Comparison of ENCODE assay signal across 17 cellular contexts in genomic region chr15:25858952-25859760, GRCh38. TPM values are rescaled to one million over a fixed set of nuclear protein-coding genes. Genes with fewer than 3 reads are reported as not detected.
DNase-seq lines count a peak whose midpoint lies in the region; ATAC-seq lines count a peak whose summit lies in the region.
"Had no signal": no experiment of that assay in that cellular context is flagged by ENCODE, and none has a peak within 500 bp of the region (broad histone marks: within the 10 kb centered on the region; RNA-seq: fewer than 3 reads in every experiment).

No MANE protein-coding gene starts in this region.

- intact Hi-C loops in activated T-helper 1 cell treated with anti-CD3 and anti-CD28 coated beads, Interleukin-12 subunit alpha, Interleukin-12 subunit beta, Interleukin-2, Interleukin-4 antibody, amounts not matched to agents 30 ng/mL and 10 ng/mL and 1 ng/mL, durations not matched to agents 14 hours and 24 hours and 36 hours (cut with micrococcal nuclease): loop anchor here (10.0 kb wide), 2 partner anchors 226 to 484 kb away; no protein-coding TSS in a partner anchor
- intact Hi-C loops in Right ventricle myocardium inferior (cut with DNase I): no loop called here

- CTCF ChIA-PET in activated CD8-positive, alpha-beta memory T cell treated with anti-CD3 and anti-CD28 coated beads, Interleukin-2, amount 10 ng/mL, durations not matched to agents 7 days and 5 days (lab: Charles Lee): interaction anchor here (0.7 to 1.6 kb wide), 3 partner anchors 8 to 75 kb away, joined by 3 to 5 read pairs (median 5); no protein-coding TSS in a partner anchor

- peaks cover 59% of the 10 kb centered on the region for H3K4me1 Mint-ChIP-seq in activated CD8-positive, alpha-beta memory T cell treated with anti-CD3 and anti-CD28 coated beads, Interleukin-2, amount 10 ng/mL, durations not matched to agents 7 days and 5 days
- peaks cover 81% of the 10 kb centered on the region for H3K4me1 Mint-ChIP-seq in activated T-helper 1 cell treated with anti-CD3 and anti-CD28 coated beads, Interleukin-12 subunit alpha, Interleukin-12 subunit beta, Interleukin-2, Interleukin-4 antibody, amounts not matched to agents 30 ng/mL and 10 ng/mL and 1 ng/mL, durations not matched to agents 14 hours and 24 hours and 36 hours (ENCODE audit: low read depth)
- peaks cover 76 to 83% of the 10 kb centered on the region in 2 donors for H3K4me1 Mint-ChIP-seq in immature natural killer cell

- no peaks in the 10 kb centered on the region for H3K27me3 ChIP-seq in stomach smooth muscle (ENCODE audit: control insufficient read depth in 1 of 2, insufficient read depth in 2 of 2, low read length in 2 of 2)

- no peak for DNase-seq in activated CD8-positive, alpha-beta memory T cell treated with anti-CD3 and anti-CD28 coated beads, Interleukin-2, amount 10 ng/mL, durations not matched to agents 7 days and 5 days
- no peak for DNase-seq in activated CD8-positive, alpha-beta memory T cell treated with anti-CD3 and anti-CD28 coated beads, Interleukin-2, amount 50 U/mL, for 48 hours
- DNase-seq in activated T-helper 1 cell treated with anti-CD3 and anti-CD28 coated beads, Interleukin-12 subunit alpha, Interleukin-12 subunit beta, Interleukin-2, Interleukin-4 antibody, amounts not matched to agents 30 ng/mL and 10 ng/mL and 1 ng/mL, durations not matched to agents 14 hours and 24 hours and 36 hours (ENCODE audit: low spot score): no peak
- DNase-seq in immature natural killer cell (no peak), Right ventricle myocardium inferior (ENCODE audit: missing footprints) (no peak), cerebellum (ENCODE audit: low spot score) (no peak)
- DNase-seq: DMS79, left cardiac atrium, NCI-H1436, NCI-H510A treated with DMSO at 0.1 percent for 48 hours, T-helper 9 cell had no signal

- H3K27ac Mint-ChIP-seq in activated CD8-positive, alpha-beta memory T cell treated with anti-CD3 and anti-CD28 coated beads, Interleukin-2, amount 10 ng/mL, durations not matched to agents 7 days and 5 days: peak overlapping the region; percentile 94
- H3K27ac Mint-ChIP-seq in activated T-helper 1 cell treated with anti-CD3 and anti-CD28 coated beads, Interleukin-12 subunit alpha, Interleukin-12 subunit beta, Interleukin-2, Interleukin-4 antibody, amounts not matched to agents 30 ng/mL and 10 ng/mL and 1 ng/mL, durations not matched to agents 14 hours and 24 hours and 36 hours: peak overlapping the region; percentile 91
- peak overlapping the region; percentile 96 to 99 (median 98) for H3K27ac Mint-ChIP-seq in immature natural killer cell
- H3K27ac Mint-ChIP-seq: brain, nephron, type B pancreatic cell had no signal

- H3K4me1 ChIP-seq in stomach smooth muscle (ENCODE audit: control insufficient read depth, insufficient read depth, low read length): peaks cover 50% of the 10 kb centered on the region

- no peaks in the 10 kb centered on the region for H3K9me3 Mint-ChIP-seq in activated CD8-positive, alpha-beta memory T cell treated with anti-CD3 and anti-CD28 coated beads, Interleukin-2, amount 10 ng/mL, durations not matched to agents 7 days and 5 days (ENCODE audit: low read depth)
- H3K9me3 Mint-ChIP-seq in activated T-helper 1 cell treated with anti-CD3 and anti-CD28 coated beads, Interleukin-12 subunit alpha, Interleukin-12 subunit beta, Interleukin-2, Interleukin-4 antibody, amounts not matched to agents 30 ng/mL and 10 ng/mL and 1 ng/mL, durations not matched to agents 14 hours and 24 hours and 36 hours: no peaks in the 10 kb centered on the region
- no peaks in the 10 kb centered on the region for H3K9me3 Mint-ChIP-seq in immature natural killer cell
- H3K9me3 Mint-ChIP-seq: nephron, type B pancreatic cell had no signal

- peak overlapping the region; percentile 96 for H3K4me3 Mint-ChIP-seq in activated CD8-positive, alpha-beta memory T cell treated with anti-CD3 and anti-CD28 coated beads, Interleukin-2, amount 10 ng/mL, durations not matched to agents 7 days and 5 days
- H3K4me3 Mint-ChIP-seq in activated T-helper 1 cell treated with anti-CD3 and anti-CD28 coated beads, Interleukin-12 subunit alpha, Interleukin-12 subunit beta, Interleukin-2, Interleukin-4 antibody, amounts not matched to agents 30 ng/mL and 10 ng/mL and 1 ng/mL, durations not matched to agents 14 hours and 24 hours and 36 hours: peak overlapping the region; percentile 95
- H3K4me3 Mint-ChIP-seq in immature natural killer cell: peak overlapping the region; percentile 89 to 96 (median 93)
- H3K4me3 Mint-ChIP-seq: type B pancreatic cell had no signal

- peak overlapping the region in 1 of 2 donors; percentile 21 for H3K9ac ChIP-seq in stomach smooth muscle (ENCODE audit: low read length in 2 of 2)

- peak overlapping the region; percentile 87 to 91 for H3K4me3 ChIP-seq in stomach smooth muscle (ENCODE audit: low read length in 2 of 2)
- H3K4me3 ChIP-seq: K562 had no signal

- no peaks in the 10 kb centered on the region for H3K9me3 ChIP-seq in stomach smooth muscle (ENCODE audit: control insufficient read depth in 2 of 2, low read length in 2 of 2)

- no peaks in the 10 kb centered on the region for H3K27me3 Mint-ChIP-seq in activated CD8-positive, alpha-beta memory T cell treated with anti-CD3 and anti-CD28 coated beads, Interleukin-2, amount 10 ng/mL, durations not matched to agents 7 days and 5 days
- no peaks in the 10 kb centered on the region for H3K27me3 Mint-ChIP-seq in activated T-helper 1 cell treated with anti-CD3 and anti-CD28 coated beads, Interleukin-12 subunit alpha, Interleukin-12 subunit beta, Interleukin-2, Interleukin-4 antibody, amounts not matched to agents 30 ng/mL and 10 ng/mL and 1 ng/mL, durations not matched to agents 14 hours and 24 hours and 36 hours (ENCODE audit: insufficient read depth)
- peaks cover 0 to 10% (median 6%) of the 10 kb centered on the region in 3 donors for H3K27me3 Mint-ChIP-seq in immature natural killer cell (ENCODE audit: low read depth in 3 of 3)

- H3K27ac ChIP-seq in stomach smooth muscle (ENCODE audit: low read length): peak overlapping the region; percentile 81

- H3K36me3 ChIP-seq in stomach smooth muscle (ENCODE audit: control insufficient read depth in 2 of 2, insufficient read depth in 2 of 2, low read length in 2 of 2): peaks cover 0 to 5% of the 10 kb centered on the region in 2 donors

- H3K36me3 Mint-ChIP-seq in activated CD8-positive, alpha-beta memory T cell treated with anti-CD3 and anti-CD28 coated beads, Interleukin-2, amount 10 ng/mL, durations not matched to agents 7 days and 5 days: peaks cover 67% of the 10 kb centered on the region
- peaks cover 60% of the 10 kb centered on the region for H3K36me3 Mint-ChIP-seq in activated T-helper 1 cell treated with anti-CD3 and anti-CD28 coated beads, Interleukin-12 subunit alpha, Interleukin-12 subunit beta, Interleukin-2, Interleukin-4 antibody, amounts not matched to agents 30 ng/mL and 10 ng/mL and 1 ng/mL, durations not matched to agents 14 hours and 24 hours and 36 hours (ENCODE audit: low read depth)
- H3K36me3 Mint-ChIP-seq in immature natural killer cell: peaks cover 10 to 21% (median 21%) of the 10 kb centered on the region in 3 donors
- H3K36me3 Mint-ChIP-seq: brain, type B pancreatic cell had no signal

- ATAC-seq in activated CD8-positive, alpha-beta memory T cell treated with anti-CD3 and anti-CD28 coated beads, Interleukin-2, amount 10 ng/mL, durations not matched to agents 7 days and 5 days: no peak
- ATAC-seq in Right ventricle myocardium inferior (no peak), HG02981 (IDR thresholded peaks at IDR 0.05; ENCODE audit: unreplicated experiment) (no peak)
- ATAC-seq: K562 had no signal

RNA-seq across cellular contexts. Expression of gene ATP10A, which starts 4.0 kb away (rescaled TPM):
- 10 to 100 TPM; 36.7 to 70.1 TPM for total RNA-seq in activated CD8-positive, alpha-beta memory T cell treated with anti-CD3 and anti-CD28 coated beads, Interleukin-2, amount 10 ng/mL, durations not matched to agents 7 days and 5 days
- total RNA-seq in activated T-helper 1 cell treated with anti-CD3 and anti-CD28 coated beads, Interleukin-12 subunit alpha, Interleukin-12 subunit beta, Interleukin-2, Interleukin-4 antibody, amounts not matched to agents 30 ng/mL and 10 ng/mL and 1 ng/mL, durations not matched to agents 14 hours and 24 hours and 36 hours: 42.8 and 47.9 TPM in 2 replicates
- 10 to 100 TPM in 1 of 3 donors, 1 to 10 TPM in 2; 2.4 to 17.4 (median 7.3) TPM for polyA plus RNA-seq in immature natural killer cell
- total RNA-seq in Right ventricle myocardium inferior: 1.7 TPM
- 1.6 TPM for total RNA-seq in cerebellum
- polyA plus RNA-seq: K562 had no signal

Comparison
In these comparisons a context has a peak if more than half of its experiments do, and no peak if none do; other contexts are left out.
1. RNA of gene ATP10A, which starts 4.0 kb away (total RNA-seq): 36.7 to 70.1 TPM in activated CD8-positive, alpha-beta memory T cell treated with anti-CD3 and anti-CD28 coated beads, Interleukin-2, amount 10 ng/mL, durations not matched to agents 7 days and 5 days and 42.8 to 47.9 TPM in activated T-helper 1 cell treated with anti-CD3 and anti-CD28 coated beads, Interleukin-12 subunit alpha, Interleukin-12 subunit beta, Interleukin-2, Interleukin-4 antibody, amounts not matched to agents 30 ng/mL and 10 ng/mL and 1 ng/mL, durations not matched to agents 14 hours and 24 hours and 36 hours; 1.7 TPM in Right ventricle myocardium inferior (single experiment) and 1.6 TPM in cerebellum (single experiment); every median in the first group is over 10 times any median in the second.
2. Peak in every context shown above with its lines, with median percentiles within 50 percentile points of each other: H3K27ac Mint-ChIP-seq and H3K4me3 Mint-ChIP-seq.